Comparison of ENCODE assay signal across 15 cellular contexts in the genomic region with DNA sequence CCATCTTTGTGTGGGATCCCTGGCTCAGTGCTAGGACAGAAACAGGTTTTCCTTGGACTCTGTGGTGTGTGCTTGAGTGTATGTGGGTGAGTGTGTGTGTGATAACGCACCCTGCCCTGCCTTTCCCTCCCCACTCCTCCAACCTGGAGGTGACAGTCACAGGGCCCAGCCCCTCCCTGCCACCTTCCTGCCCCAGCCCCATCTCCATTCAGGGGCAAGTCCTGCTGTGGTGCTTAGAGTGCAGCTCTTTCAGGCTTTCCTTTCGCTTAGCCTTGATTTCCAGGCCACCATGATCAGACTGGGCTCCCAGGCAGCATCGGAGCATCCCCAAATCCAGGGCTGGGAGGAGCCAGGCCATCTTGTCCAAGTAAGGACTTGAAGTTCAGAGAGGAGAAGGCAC.
DNase-seq lines count a peak whose midpoint lies in the region; FAIRE-seq and TF ChIP-seq lines count a peak whose summit lies in the region.
"Had no signal": no experiment of that assay in that cellular context is flagged by ENCODE, and none has a peak within 500 bp of the region (broad histone marks: within the 10 kb centered on the region; RNA-seq: fewer than 3 reads in every experiment).

No MANE protein-coding gene starts in this region.

- POLR2A ChIA-PET in GM10248 (lab: Yijun Ruan, JAX): no interaction called here

- H3K27ac Mint-ChIP-seq in brain (peak overlapping the region in 4 of 5 experiments; percentile 55 to 94 (median 90)), mesothelial cell of epicardium (peak overlapping the region; percentile 94)
- H3K27ac Mint-ChIP-seq: activated naive CD8-positive, alpha-beta T cell treated with anti-CD3 and anti-CD28 coated beads, Interleukin-2, amount 10 ng/mL, durations not matched to agents 7 days and 5 days; CD4-positive, alpha-beta T cell had no signal

- peaks cover 15% of the 10 kb centered on the region for H3K4me1 ChIP-seq in HUES64 (ENCODE audit: insufficient read depth, low read length)

- peaks cover 63% of the 10 kb centered on the region for H3K4me1 Mint-ChIP-seq in brain
- peaks cover 73% of the 10 kb centered on the region for H3K4me1 Mint-ChIP-seq in mesothelial cell of epicardium

- H3K36me3 ChIP-seq in HUES64 (ENCODE audit: insufficient read depth, low read length): no peaks in the 10 kb centered on the region

- peak overlapping the region; percentile 70 for H3K27ac ChIP-seq in HUES64 (ENCODE audit: low read depth, low read length)
- H3K27ac ChIP-seq: VCaP had no signal

- H3K27me3 ChIP-seq in HUES64 (ENCODE audit: insufficient read depth, low read length): no peaks in the 10 kb centered on the region

- H3K27me3 Mint-ChIP-seq in brain (no peaks in the 10 kb centered on the region), mesothelial cell of epicardium (ENCODE audit: low read depth) (no peaks in the 10 kb centered on the region)
- H3K27me3 Mint-ChIP-seq: CD4-positive, alpha-beta T cell had no signal

- 86% methylated on average over 2 of the region's 3 CpGs for WGBS in HUES64

- DNase-seq in mesothelial cell of epicardium (ENCODE audit: low spot score in 2 of 2, unreplicated experiment in 2 of 2) (no peak), urothelium cell line (ENCODE audit: low spot score) (no peak), GM10248 (ENCODE audit: extremely low spot score) (no peak), AML-193 (lab: John Stamatoyannopoulos, UW) (no peak), NCI-H748 (lab: John Stamatoyannopoulos, UW; ENCODE audit: unreplicated experiment) (no peak)
- no peak for DNase-seq in stimulated activated CD4-positive, alpha-beta T cell treated with anti-CD3 and anti-CD28 coated beads, Interleukin-4, amount 100 ng/mL, for 4 hours
- DNase-seq: activated naive CD8-positive, alpha-beta T cell treated with anti-CD3 and anti-CD28 coated beads, Interleukin-2, amount 10 ng/mL, durations not matched to agents 7 days and 5 days; CD4-positive, alpha-beta T cell; cortex of kidney; NCI-H1436 treated with DMSO at 0.1 percent for 48 hours; right cardiac atrium; stimulated activated naive CD8-positive, alpha-beta T cell treated with anti-CD3 and anti-CD28 coated beads, Interleukin-15, Interleukin-2, amounts not matched to agents 100 U/mL and 50 U/mL, for 24 hours had no signal

- no peaks in the 10 kb centered on the region for H3K9me3 ChIP-seq in HUES64 (ENCODE audit: insufficient read depth, low read depth, low read length)

- H3K36me3 Mint-ChIP-seq in brain (no peaks in the 10 kb centered on the region), mesothelial cell of epicardium (no peaks in the 10 kb centered on the region)
- H3K36me3 Mint-ChIP-seq: activated naive CD8-positive, alpha-beta T cell treated with anti-CD3 and anti-CD28 coated beads, Interleukin-2, amount 10 ng/mL, durations not matched to agents 7 days and 5 days had no signal

- H3K9ac ChIP-seq in HUES64 (ENCODE audit: low read depth, low read length): peak overlapping the region; percentile 67; the same call in 1 of the 2 replicates

- FAIRE-seq in urothelium cell line (lab: Jason Lieb, UNC): peak; percentile 37

- H3K9me3 Mint-ChIP-seq in brain (peaks cover 0 to 7% (median 0%) of the 10 kb centered on the region in 5 experiments), mesothelial cell of epicardium (no peaks in the 10 kb centered on the region)
- H3K9me3 Mint-ChIP-seq: activated naive CD8-positive, alpha-beta T cell treated with anti-CD3 and anti-CD28 coated beads, Interleukin-2, amount 10 ng/mL, durations not matched to agents 7 days and 5 days; CD4-positive, alpha-beta T cell had no signal

- CTCF ChIA-PET in GM10248 (lab: Yijun Ruan, JAX): interaction anchor here (1.3 kb wide), 1 partner anchor 93 kb away, joined by 3 read pairs; no protein-coding TSS in a partner anchor

- TF ChIP-seq CTCF in brain (conservative IDR thresholded peaks at IDR 0.05): no peak
- no peak for TF ChIP-seq CTCF in mesothelial cell of epicardium (IDR thresholded peaks at IDR 0.05; ENCODE audit: unreplicated experiment)
- TF ChIP-seq CTCF in GM10248 (IDR thresholded peaks at IDR 0.05; ENCODE audit: control extremely low read depth, extremely low read depth, low read depth, missing control alignments): no peak

- no peak overlapping the region for H3K4me3 Mint-ChIP-seq in brain
- H3K4me3 Mint-ChIP-seq in mesothelial cell of epicardium: no peak overlapping the region
- H3K4me3 Mint-ChIP-seq: activated naive CD8-positive, alpha-beta T cell treated with anti-CD3 and anti-CD28 coated beads, Interleukin-2, amount 10 ng/mL, durations not matched to agents 7 days and 5 days; CD4-positive, alpha-beta T cell had no signal

- H3K4me3 ChIP-seq in HUES64 (ENCODE audit: low read length): no peak overlapping the region
